Comparison of ENCODE assay signal across 9 cellular contexts in genomic region chr17:21213005-21213404, GRCh38. TPM values are rescaled to one million over a fixed set of nuclear protein-coding genes. Genes with fewer than 3 reads are reported as not detected.
DNase-seq lines count a peak whose midpoint lies in the region; ATAC-seq and TF ChIP-seq lines count a peak whose summit lies in the region.
"Had no signal": no experiment of that assay in that cellular context is flagged by ENCODE, and none has a peak within 500 bp of the region (broad histone marks: within the 10 kb centered on the region; RNA-seq: fewer than 3 reads in every experiment).

No MANE protein-coding gene starts in this region.

- H3K27me3 ChIP-seq in heart left ventricle (no peaks in the 10 kb centered on the region), body of pancreas (no peaks in the 10 kb centered on the region)

- TF ChIP-seq POLR2A in heart left ventricle (IDR thresholded peaks at IDR 0.05) (no peak), body of pancreas (IDR thresholded peaks at IDR 0.05) (no peak)

- H3K4me1 ChIP-seq in heart left ventricle (peaks cover 9 to 70% (median 60%) of the 10 kb centered on the region in 12 donors), body of pancreas (peaks cover 63% of the 10 kb centered on the region), urinary bladder (ENCODE audit: insufficient read depth) (peaks cover 4% of the 10 kb centered on the region)

- H3K9me3 ChIP-seq in heart left ventricle (no peaks in the 10 kb centered on the region), body of pancreas (no peaks in the 10 kb centered on the region)

- H3K4me3 Mint-ChIP-seq in memory B cell = peak overlapping the region; percentile 95

- H3K36me3 ChIP-seq in heart left ventricle = peaks cover 0 to 31% (median 18%) of the 10 kb centered on the region in 9 donors
- H3K36me3 ChIP-seq in body of pancreas (replicated peaks in 1 of 2; ENCODE audit: insufficient read depth in 1 of 2, low read depth in 2 of 2) = no peaks in the 10 kb centered on the region
- no peaks in the 10 kb centered on the region for H3K36me3 ChIP-seq in urinary bladder (ENCODE audit: insufficient read depth)

- H3K27ac ChIP-seq in heart left ventricle (peak overlapping the region in 11 of 12 donors; percentile 88 to 99 (median 97)), body of pancreas (peak overlapping the region in 2 of 4 donors; percentile 84 to 91), urinary bladder (ENCODE audit: low read depth) (no peak overlapping the region)

- ATAC-seq in heart left ventricle (no peak), left cardiac atrium (no peak), body of pancreas (no peak), memory B cell (ENCODE audit: low read depth) (no peak), GM18520 (IDR thresholded peaks at IDR 0.05; ENCODE audit: unreplicated experiment) (no peak)

- peaks cover 20% of the 10 kb centered on the region for H3K4me1 Mint-ChIP-seq in memory B cell

- H3K36me3 Mint-ChIP-seq in memory B cell = peaks cover 5% of the 10 kb centered on the region

- 3 to 8% (median 6%) methylated on average over 5 of the region's 5 CpGs for WGBS in heart left ventricle, 4 donors
- WGBS in body of pancreas, 2 donors = 6% methylated on average over 5 of the region's 5 CpGs
- WGBS in urinary bladder = 5% methylated on average over 5 of the region's 5 CpGs

- intact Hi-C loops in heart left ventricle (cut with DNase I) (loop anchor here in 8 of 10 donors (2.0 to 10.0 kb wide), 7 partner anchors 39 to 171 kb away; partner anchors contain the start of genes DHRS7B (in 7 of the 8), NATD1 (in 2 of the 8) and USP22 (in 1 of the 8)), left cardiac atrium (cut with DNase I) (loop anchor here in 1 of 2 donors (5.0 kb wide), 2 partner anchors 46 to 86 kb away; partner anchors contain the start of gene DHRS7B), body of pancreas (cut with DNase I) (no loop called here)

- H3K9me3 Mint-ChIP-seq in memory B cell = no peaks in the 10 kb centered on the region

- H3K27ac Mint-ChIP-seq in memory B cell = peak overlapping the region; percentile 95

- DNase-seq in heart left ventricle (no peak), left cardiac atrium (no peak), body of pancreas (no peak), memory B cell (ENCODE audit: low spot score in 2 of 2) (no peak), activated gamma-delta T cell treated with Interleukin-2 at 50 U/mL for 16 hours (no peak)
- no peak for DNase-seq in stimulated activated CD4-positive, alpha-beta T cell treated with anti-CD3 and anti-CD28 coated beads, Interleukin-1b, Interleukin-23, amount 100 ng/mL, for 48 hours
- DNase-seq: hippocampal formation had no signal

- peak overlapping the region; percentile 65 to 100 (median 89) for H3K4me3 ChIP-seq in heart left ventricle
- H3K4me3 ChIP-seq in body of pancreas = peak overlapping the region; percentile 98 to 99
- H3K4me3 ChIP-seq in urinary bladder (ENCODE audit: low read depth, low read length) = peak overlapping the region; percentile 98

- TF ChIP-seq CTCF in heart left ventricle (IDR thresholded peaks at IDR 0.05) = no peak
- TF ChIP-seq CTCF in body of pancreas (IDR thresholded peaks at IDR 0.05) = no peak

- H3K27me3 Mint-ChIP-seq in memory B cell = no peaks in the 10 kb centered on the region

RNA-seq across cellular contexts. Expression of gene TMEM11, which starts 1.0 kb away (rescaled TPM):
- total RNA-seq in heart left ventricle (10 to 100 TPM; 23.2 to 46.6 (median 32.0) TPM), left cardiac atrium (10 to 100 TPM; 26.7 to 27.3 TPM), body of pancreas (10 to 100 TPM in 1 of 2 donors, 1 to 10 TPM in 1; 7.0 to 22.4 TPM), urinary bladder (6.6 TPM)
- polyA plus RNA-seq in heart left ventricle (10 to 100 TPM; 59.2 to 59.7 TPM), urinary bladder (24.7 TPM)

RNA-seq across cellular contexts. Expression of gene NATD1, which starts 40.2 kb away (rescaled TPM):
- 10 to 100 TPM; 12.8 to 38.4 (median 19.8) TPM for total RNA-seq in heart left ventricle
- 1 to 10 TPM; 8.0 to 8.4 TPM for polyA plus RNA-seq in heart left ventricle
- 10 to 100 TPM in 1 of 2 donors, 1 to 10 TPM in 1; 8.6 to 19.4 TPM for total RNA-seq in left cardiac atrium
- 1 to 10 TPM; 2.6 to 7.0 TPM for total RNA-seq in body of pancreas
- 2.1 TPM for total RNA-seq in urinary bladder
- 9.8 TPM for polyA plus RNA-seq in urinary bladder
